Comparison of ENCODE assay signal across 8 cellular contexts in the genomic region with DNA sequence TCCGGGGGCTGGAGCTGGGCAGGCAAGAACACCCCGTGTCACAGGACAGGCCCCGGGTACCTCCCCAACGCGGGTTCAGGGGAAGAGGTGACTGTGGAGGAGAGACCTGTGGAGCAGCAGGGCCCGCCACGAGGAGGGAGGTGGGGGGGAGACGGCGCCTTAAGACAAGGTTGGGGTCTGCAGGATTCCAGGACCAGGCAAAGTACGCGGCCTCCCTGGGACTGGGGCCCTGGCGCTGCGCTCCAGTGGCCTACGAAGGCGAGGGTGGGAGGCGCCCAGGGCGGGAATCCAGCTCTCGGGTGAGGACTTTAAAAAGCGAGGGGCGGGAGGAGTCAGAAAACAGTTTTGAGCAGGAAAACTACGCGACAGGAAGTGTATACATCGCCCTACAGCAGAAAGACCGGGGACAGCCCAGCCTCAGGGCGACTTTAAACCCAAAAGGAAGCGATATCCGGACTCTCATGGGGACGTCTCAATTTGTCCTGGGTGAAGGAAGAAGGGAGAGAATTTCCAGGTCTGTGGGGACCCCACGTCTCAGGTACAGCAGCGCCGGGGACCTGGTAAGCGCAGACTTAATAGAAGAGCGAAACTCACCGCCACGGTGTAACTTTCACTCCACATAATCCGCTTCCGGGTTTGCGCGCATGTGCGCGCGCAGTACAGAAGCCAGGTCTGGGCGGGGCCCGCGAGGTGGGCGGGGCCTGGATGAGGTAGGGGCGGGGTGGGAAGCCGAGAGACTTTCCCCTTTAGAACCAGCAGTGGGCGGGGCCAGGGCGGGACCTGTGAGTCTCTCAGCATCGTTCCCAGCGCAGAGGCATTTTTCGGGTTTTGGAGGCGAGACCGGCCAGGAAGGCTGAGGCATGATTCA. TPM values are rescaled to one million over a fixed set of nuclear protein-coding genes. Genes with fewer than 3 reads are reported as not detected.
A peak's percentile ranks its signal among the peaks of the same experiment; 100 is the strongest.
DNase-seq lines count a peak whose midpoint lies in the region; ATAC-seq, FAIRE-seq and TF ChIP-seq lines count a peak whose summit lies in the region.

Gene ZNF83, minus strand, starts transcription at position 638 of the 868 bp plus-strand sequence.

- POLR2A ChIA-PET in BJ (lab: Charles Lee) = interaction anchor here (1.1 kb wide), 1 partner anchor 10 kb away, joined by 4 read pairs; no protein-coding TSS in a partner anchor
- POLR2A ChIA-PET in H1 (lab: Charles Lee; ENCODE audit: partially characterized antibody) = interaction anchor here (0.6 to 1.2 kb wide), 3 partner anchors 36 to 292 kb away, joined by 3 read pairs; no protein-coding TSS in a partner anchor

- H3K79me1 ChIP-seq in H1 (ENCODE audit: low read depth, low read length) (no peaks in the 10 kb centered on the region; the same call in 1 of the 2 replicates), mesenchymal stem cell (replicated peaks; ENCODE audit: low read length, poor library complexity, severe bottlenecking) (peaks cover 23% of the 10 kb centered on the region)

- TF ChIP-seq CTCF in BJ (IDR thresholded peaks at IDR 0.05; ENCODE audit: insufficient read depth, low read depth, low read length) (no peak), H1 (IDR thresholded peaks at IDR 0.05; ENCODE audit: control extremely low read depth in 1 of 3, insufficient read depth in 1 of 3, low read depth in 1 of 3, low read length in 3 of 3) (no peak)

- H3K23ac ChIP-seq in H1 (ENCODE audit: insufficient read length) = no peak within 1 kb of the TSS
- peak within 1 kb of the TSS in 1 of 2 experiments; percentile 81 for H3K23ac ChIP-seq in mesenchymal stem cell (ENCODE audit: low read length in 2 of 2)

- CTCF ChIA-PET in BJ (lab: Yijun Ruan, JAX) = no interaction called here
- CTCF ChIA-PET in H1 (lab: Charles Lee; ENCODE audit: partially characterized antibody) = interaction anchor here (0.8 to 1.1 kb wide), 2 partner anchors 48 to 98 kb away, joined by 3 to 4 read pairs; no protein-coding TSS in a partner anchor

- no peak within 1 kb of the TSS for H2AK5ac ChIP-seq in H1 (ENCODE audit: low read depth, low read length)
- H2AK5ac ChIP-seq in mesenchymal stem cell (ENCODE audit: low read length, severe bottlenecking) = no peak within 1 kb of the TSS

- peak; percentile 39 for FAIRE-seq in H1 (lab: Jason Lieb, UNC)

- H2AFZ ChIP-seq in H1 (ENCODE audit: low read length) (peak within 1 kb of the TSS; percentile 86), mesenchymal stem cell (ENCODE audit: low read depth, low read length) (peak within 1 kb of the TSS; percentile 90)

- peaks cover 3% of the 10 kb centered on the region; the same call in 1 of the 2 replicates for H3K23me2 ChIP-seq in H1 (ENCODE audit: low read depth, low read length)

- H3K4me2 ChIP-seq in H1 (ENCODE audit: insufficient read depth in 1 of 2, low read depth in 2 of 2, low read length in 2 of 2) (peak within 1 kb of the TSS; percentile 85 to 95), mesenchymal stem cell (ENCODE audit: low read length, poor library complexity, severe bottlenecking) (peak within 1 kb of the TSS; percentile 82)

- H3K4me1 ChIP-seq in H1 (replicated peaks in 1 of 4; ENCODE audit: control insufficient read depth in 3 of 4, insufficient read depth in 4 of 4, low read length in 3 of 4) (peaks cover 0 to 3% (median 0%) of the 10 kb centered on the region in 4 experiments; a peak in 3 of 7 replicates), mesenchymal stem cell (ENCODE audit: control insufficient read depth, insufficient read depth, low read depth, low read length) (peaks cover 7% of the 10 kb centered on the region)

- H3K27me3 ChIP-seq in BJ (ENCODE audit: control insufficient read depth, insufficient read depth, low read length) (no peaks in the 10 kb centered on the region), H1 (replicated peaks in 1 of 4; ENCODE audit: control insufficient read depth in 3 of 4, extremely low read depth in 1 of 4, insufficient read depth in 3 of 4, low read length in 3 of 4) (no peaks in the 10 kb centered on the region; a peak in 1 of 7 replicates), mesenchymal stem cell (ENCODE audit: control insufficient read depth in 1 of 2, insufficient read depth in 1 of 2, low read length in 2 of 2) (no peaks in the 10 kb centered on the region)

- H3K14ac ChIP-seq in H1 (ENCODE audit: insufficient read length) (no peak within 1 kb of the TSS), mesenchymal stem cell (ENCODE audit: low read length in 2 of 2) (peak within 1 kb of the TSS in 1 of 2 experiments; percentile 86)

- H3K4me3 ChIP-seq in BJ (ENCODE audit: low read depth, low read length) = peak within 1 kb of the TSS; percentile 81
- H3K4me3 ChIP-seq in H1 (ENCODE audit: extremely low read depth in 1 of 4, insufficient read depth in 2 of 4, low read depth in 3 of 4, low read length in 4 of 4) = peak within 1 kb of the TSS; percentile 77 to 96 (median 89)
- H3K4me3 ChIP-seq in mesenchymal stem cell (ENCODE audit: insufficient read depth in 1 of 2, low read depth in 1 of 2, low read length in 2 of 2) = peak within 1 kb of the TSS; percentile 68 to 97

- H2BK12ac ChIP-seq in H1 (ENCODE audit: low read depth, low read length) (peak within 1 kb of the TSS; percentile 62; the same call in 1 of the 2 replicates), mesenchymal stem cell (ENCODE audit: low read length in 2 of 2) (no peak within 1 kb of the TSS)

- H3K9ac ChIP-seq in H1 (replicated peaks in 1 of 4; ENCODE audit: extremely low read depth in 1 of 4, low read depth in 3 of 4, low read length in 3 of 4) (peak within 1 kb of the TSS; percentile 72 to 95 (median 74)), mesenchymal stem cell (ENCODE audit: low read length) (peak within 1 kb of the TSS; percentile 99)

- TF ChIP-seq POLR2A in H1 (IDR thresholded peaks at IDR 0.05; ENCODE audit: control extremely low read depth in 1 of 2, low read depth in 2 of 2, low read length in 2 of 2) = peak; percentile 57 to 79

- 2% methylated on average over 28 of the region's 55 CpGs; no CpG with 5 or more reads in 1 of the 2 experiments for WGBS in H1 (ENCODE audit: extremely low coverage in 1 of 2, insufficient coverage in 1 of 2, insufficient read length in 1 of 2, insufficient replicate concordance in 2 of 2, low coverage in 1 of 2, low lambda C conversion rate in 2 of 2, missing lambda C conversion rate in 1 of 2), 2 experiments
- 2% methylated on average over 49 of the region's 55 CpGs for WGBS in mesenchymal stem cell

- no peak within 1 kb of the TSS for H4K5ac ChIP-seq in H1 (ENCODE audit: insufficient read length, low read depth, low read length)

- peak within 1 kb of the TSS; percentile 46 for H3K56ac ChIP-seq in H1 (replicated peaks; ENCODE audit: insufficient read length, low read depth, low read length)

- H3K27ac ChIP-seq in H1 (ENCODE audit: low read depth, low read length) (peak within 1 kb of the TSS; percentile 17; the same call in 1 of the 2 replicates), mesenchymal stem cell (ENCODE audit: low read length, poor library complexity, severe bottlenecking) (peak within 1 kb of the TSS; percentile 99)

- H3K9me3 ChIP-seq in H1 (ENCODE audit: insufficient read depth in 2 of 2, low read depth in 1 of 2, low read length in 1 of 2) (no peaks in the 10 kb centered on the region), mesenchymal stem cell (ENCODE audit: control insufficient read depth, low read length) (no peaks in the 10 kb centered on the region)

- H4K8ac ChIP-seq in H1 (ENCODE audit: extremely low read depth, insufficient read depth, low read length) = peak within 1 kb of the TSS; percentile 88
- H4K8ac ChIP-seq in mesenchymal stem cell (ENCODE audit: low read length) = peak within 1 kb of the TSS; percentile 84

- H3K18ac ChIP-seq in H1 (ENCODE audit: extremely low read depth, low read length) (peak within 1 kb of the TSS; percentile 38), mesenchymal stem cell (ENCODE audit: low read depth in 1 of 2, low read length in 2 of 2) (peak within 1 kb of the TSS; percentile 77 to 91)

- H3K4ac ChIP-seq in H1 (replicated peaks; ENCODE audit: insufficient read length, low read depth, low read length) = no peak within 1 kb of the TSS
- H3K4ac ChIP-seq in mesenchymal stem cell (ENCODE audit: low read depth in 1 of 2, low read length in 2 of 2) = peak within 1 kb of the TSS; percentile 5 to 94

- no peak within 1 kb of the TSS for H2BK15ac ChIP-seq in H1 (ENCODE audit: low read length)
- no peak within 1 kb of the TSS for H2BK15ac ChIP-seq in mesenchymal stem cell (ENCODE audit: low read depth, poor library complexity, severe bottlenecking)

- TF ChIP-seq EP300 in H1 (IDR thresholded peaks at IDR 0.05; ENCODE audit: borderline replicate concordance in 1 of 2, low read depth in 2 of 2, low read length in 2 of 2) = no peak

- peak; percentile 61 for DNase-seq in BJ (ENCODE audit: low read depth)
- DNase-seq in NK-92 (lab: John Stamatoyannopoulos, UW; ENCODE audit: unreplicated experiment) = peak; percentile 80
- DNase-seq in activated CD8-positive, alpha-beta memory T cell treated with anti-CD3 and anti-CD28 coated beads for 4 hours (ENCODE audit: low read depth in 2 of 2) = peak; percentile 72 to 87
- peak; percentile 77 to 99 for DNase-seq in H1 (ENCODE audit: low read depth in 1 of 2, low spot score in 2 of 2)
- peak; percentile 93 for DNase-seq in mesenchymal stem cell
- DNase-seq in stimulated activated CD8-positive, alpha-beta memory T cell treated with anti-CD3 and anti-CD28 coated beads, Interleukin-12 subunit alpha, Interleukin-12 subunit beta, amount 100 ng/mL, for 24 hours (ENCODE audit: extremely low read depth) = peak; percentile 80

- H2BK120ac ChIP-seq in H1 (replicated peaks; ENCODE audit: low read depth, low read length) = no peak within 1 kb of the TSS
- no peak within 1 kb of the TSS for H2BK120ac ChIP-seq in mesenchymal stem cell (ENCODE audit: low read depth, low read length)

- H2BK20ac ChIP-seq in H1 (ENCODE audit: low read length) = no peak within 1 kb of the TSS

- H4K20me1 ChIP-seq in H1 (replicated peaks in 1 of 2; ENCODE audit: control insufficient read depth in 1 of 2, insufficient read depth in 2 of 2, low read length in 2 of 2) = peaks cover 0 to 3% of the 10 kb centered on the region in 2 experiments

- peak; percentile 82 for ATAC-seq in GM19351 (IDR thresholded peaks at IDR 0.05; ENCODE audit: unreplicated experiment)
- peak; percentile 94 for ATAC-seq in HG03565 (IDR thresholded peaks at IDR 0.05; ENCODE audit: unreplicated experiment)

- H4K91ac ChIP-seq in H1 (replicated peaks; ENCODE audit: insufficient read length, low read length) (no peak within 1 kb of the TSS), mesenchymal stem cell (ENCODE audit: low read length) (peak within 1 kb of the TSS; percentile 70)

- no peaks in the 10 kb centered on the region for H3K79me2 ChIP-seq in H1 (ENCODE audit: control insufficient read depth in 1 of 2, insufficient read depth in 2 of 2, low read length in 2 of 2)

- H3K36me3 ChIP-seq in BJ (ENCODE audit: control insufficient read depth, insufficient read depth, low read length) (no peaks in the 10 kb centered on the region), H1 (ENCODE audit: control insufficient read depth in 2 of 4, insufficient read depth in 4 of 4, low read length in 3 of 4) (no peaks in the 10 kb centered on the region; a peak in 1 of 8 replicates), mesenchymal stem cell (ENCODE audit: control insufficient read depth in 1 of 2, insufficient read depth in 2 of 2, low read depth in 1 of 2, low read length in 2 of 2) (peaks cover 6 to 18% of the 10 kb centered on the region in 2 experiments)

- peak within 1 kb of the TSS; percentile 60; the same call in 1 of the 2 replicates for H2BK5ac ChIP-seq in H1 (ENCODE audit: low read depth, low read length)
- peak within 1 kb of the TSS; percentile 76 for H2BK5ac ChIP-seq in mesenchymal stem cell (ENCODE audit: low read depth, low read length, poor library complexity, severe bottlenecking)

- no peak for TF ChIP-seq RAD21 in H1 (IDR thresholded peaks at IDR 0.05 in 1 of 2, conservative IDR thresholded peaks at IDR 0.05 in 1 of 2; ENCODE audit: low read depth in 2 of 2, low read length in 2 of 2)

RNA-seq across cellular contexts. Expression of gene ZNF83, which starts in this region (rescaled TPM):
- polyA plus RNA-seq in BJ (2011; rRNA removed) (23.7 and 36.1 TPM in 2 replicates), H1 (2011; rRNA removed) (9.8 and 13.2 TPM in 2 replicates)
- polyA minus RNA-seq in BJ (2011; rRNA and poly(A)+ RNA removed) = 10.1 and 17.3 TPM in 2 replicates
- 19.4 and 19.7 TPM in 2 replicates for total RNA-seq in H1 (2021; fragmentation: NEBNext Ultra II Directional; extraction: Animal tissue kit (Norgen Biotek cat#: 25700))
- 15.5 TPM for polyA plus RNA-seq in H1 (2011; cell fraction: cytosol; rRNA removed)
- polyA plus RNA-seq in H1 (2011; cell fraction: nucleus; rRNA removed) = 17.9 TPM
- polyA plus RNA-seq in H1 (2012, experiment 1 of 2) = 12.7 to 20.3 TPM (median 15.5 TPM) in 4 replicates
- polyA plus RNA-seq in H1 (2012, experiment 2 of 2) = 0.92 TPM
- 21.9 TPM for polyA plus RNA-seq in H1 (2013, experiment 1 of 2)
- polyA plus RNA-seq in H1 (2013, experiment 2 of 2) = 18.9 TPM
- 19.4 and 23.9 TPM in 2 replicates for polyA minus RNA-seq in H1 (2011; rRNA and poly(A)+ RNA removed)
- 7.3 TPM for polyA minus RNA-seq in H1 (2011; cell fraction: cytosol; rRNA and poly(A)+ RNA removed)
- polyA minus RNA-seq in H1 (2011; cell fraction: nucleus; rRNA and poly(A)+ RNA removed) = 33.9 TPM
- polyA plus RNA-seq in mesenchymal stem cell (2013, experiment 1 of 2) = 20.5 TPM
- 20.2 TPM for polyA plus RNA-seq in mesenchymal stem cell (2013, experiment 2 of 2)

Comparison
In these comparisons a context has a peak if more than half of its experiments do, and no peak if none do; other contexts are left out.
1. Peak in every context shown above with its lines: DNase-seq, ATAC-seq, H3K4me3 ChIP-seq and H3K27ac ChIP-seq.